ENCODE assay signal across 26 cellular contexts in genomic region chr11:66039765-66040164, GRCh38. TPM values are rescaled to one million over a fixed set of nuclear protein-coding genes. Genes with fewer than 3 reads are reported as not detected.
"Had no signal": no experiment of that assay in that cellular context is flagged by ENCODE, and none has a peak within 500 bp of the region (broad histone marks: within the 10 kb centered on the region; RNA-seq: fewer than 3 reads in every experiment).

No MANE protein-coding gene starts in this region.

- ATAC-seq: HepG2, K562 had no signal

- H3K4me2 ChIP-seq: KMS-11 had no signal

- H3K4me1 ChIP-seq: SJCRH30 had no signal

- H3K9ac ChIP-seq: KMS-11 had no signal

- H3K9me3 ChIP-seq: SJCRH30 had no signal

- H3K27ac ChIP-seq: KMS-11, SJCRH30 had no signal

- FAIRE-seq: HepG2, K562, RCC 7860 had no signal

- H3K36me3 ChIP-seq: SJCRH30 had no signal

- DNase-seq: IMR-90, MV-4-11, NCI-H1048, NCI-H1105, NCI-H1417, NCI-H1436 treated with DMSO at 0.1 percent for 48 hours, NCI-H1694 treated with DMSO at 0.1 percent for 48 hours, NCI-H1930, NCI-H2081, NCI-H2107, NCI-H226, NCI-H446, NCI-H510A, NCI-H524 treated with DMSO at 0.1 percent for 48 hours, NCI-H69, NCI-H774, Right ventricle myocardium superior, SJCRH30, T-helper 1 cell had no signal

- H3K4me3 ChIP-seq: K562, SJCRH30 had no signal

- H3K27me3 ChIP-seq: SJCRH30 had no signal

RNA-seq across cellular contexts. Expression of gene GAL3ST3, which starts 9.2 kb away (rescaled TPM):
- total RNA-seq: HepG2, HT-29, IMR-90, K562, LHCN-M2, MCF 10A, SJCRH30 had no signal
- polyA plus RNA-seq: HepG2, K562 had no signal

RNA-seq across cellular contexts. Expression of gene CATSPER1, which starts 13.5 kb away (rescaled TPM):
- total RNA-seq: HepG2, Right ventricle myocardium superior had no signal

RNA-seq across cellular contexts. Expression of gene CST6, which starts 28.0 kb away (rescaled TPM):
- total RNA-seq: HepG2, K562, LHCN-M2, MCF 10A, Right ventricle myocardium superior, SJCRH30 had no signal
- polyA plus RNA-seq: HepG2, K562 had no signal
